Comparison of ENCODE assay signal across 1 cellular context in the genomic region with DNA sequence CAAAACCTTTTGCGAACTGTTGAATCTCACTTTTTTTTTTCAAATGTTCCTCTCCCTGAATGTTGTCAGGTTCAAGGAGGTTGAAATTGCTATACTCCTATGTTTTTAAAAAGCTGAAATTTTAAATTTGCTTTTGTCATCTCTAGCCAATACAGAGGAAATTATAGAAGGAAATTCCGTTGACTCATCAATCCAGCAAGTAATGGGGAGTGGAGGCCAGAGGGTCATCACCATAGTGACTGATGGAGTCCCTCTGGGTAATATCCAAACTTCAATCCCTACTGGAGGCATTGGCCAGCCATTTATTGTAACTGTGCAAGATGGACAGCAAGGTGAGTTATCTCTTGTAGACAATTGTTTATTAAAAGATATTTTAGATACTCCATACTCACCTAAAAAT.
TF ChIP-seq lines count a peak whose summit lies in the region.

No MANE protein-coding gene starts in this region.

TF ChIP-seq in endothelial cell of umbilical vein, 7 proteins besides CTCF, POLR2A, EP300 and RAD21:
- TF ChIP-seq EZH2 (IDR thresholded peaks at IDR 0.05; ENCODE audit: borderline replicate concordance, low read depth, low read length, severe bottlenecking) (no peak), FOS (IDR thresholded peaks at IDR 0.05; ENCODE audit: borderline replicate concordance, insufficient read depth, low read length) (peak; percentile 67), JUN (IDR thresholded peaks at IDR 0.05; ENCODE audit: borderline replicate concordance, insufficient read depth, insufficient read length, low read depth) (peak; percentile 64)
